In genomic region chr7:1667566-1668485, GRCh38 we compare ENCODE assay signal across 1 cellular context.
TF ChIP-seq lines count a peak whose summit lies in the region.

No MANE protein-coding gene starts in this region.

TF ChIP-seq in HepG2, 621 proteins besides CTCF, POLR2A, EP300 and RAD21 (continued from another document):
- no peak for TF ChIP-seq HMGXB3 (CRISPR knock-in tag; IDR thresholded peaks at IDR 0.05; ENCODE audit: borderline replicate concordance)
- no peak for TF ChIP-seq ZNF567 (CRISPR knock-in tag; IDR thresholded peaks at IDR 0.05; ENCODE audit: borderline replicate concordance)
- TF ChIP-seq ZKSCAN1 (IDR thresholded peaks at IDR 0.05; ENCODE audit: low read length), result no peak
- TF ChIP-seq HNRNPK (IDR thresholded peaks at IDR 0.05; ENCODE audit: low read depth, low read length, poor library complexity, severe bottlenecking), result no peak
- no peak for TF ChIP-seq ZNF7 (CRISPR knock-in tag; IDR thresholded peaks at IDR 0.05)
- TF ChIP-seq GABPA (IDR thresholded peaks at IDR 0.05; ENCODE audit: low read depth, low read length), result no peak
- TF ChIP-seq GABPA (CRISPR knock-in tag; IDR thresholded peaks at IDR 0.05; ENCODE audit: low read depth), result no peak
- no peak for TF ChIP-seq ZNF121 (CRISPR knock-in tag; IDR thresholded peaks at IDR 0.05)
- no peak for TF ChIP-seq ZNF800 (CRISPR knock-in tag; IDR thresholded peaks at IDR 0.05)
- TF ChIP-seq MTA1 (CRISPR knock-in tag; IDR thresholded peaks at IDR 0.05; ENCODE audit: borderline replicate concordance), result no peak
- no peak for TF ChIP-seq ZXDC (CRISPR knock-in tag; IDR thresholded peaks at IDR 0.05)
- TF ChIP-seq CSRNP1 (CRISPR knock-in tag; IDR thresholded peaks at IDR 0.05), result no peak
- TF ChIP-seq CBFB (CRISPR knock-in tag; IDR thresholded peaks at IDR 0.05), result no peak
- TF ChIP-seq RNF2 (conservative IDR thresholded peaks at IDR 0.05; ENCODE audit: low read depth), result 0 out of 2 replicates have a peak, but pooled peaks have one; percentile 7
- TF ChIP-seq POLR2G (IDR thresholded peaks at IDR 0.05; ENCODE audit: low read depth, low read length), result no peak
- no peak for TF ChIP-seq ZNF704 (CRISPR knock-in tag; IDR thresholded peaks at IDR 0.05; ENCODE audit: borderline replicate concordance)
- no peak for TF ChIP-seq ZNF432 (CRISPR knock-in tag; IDR thresholded peaks at IDR 0.05; ENCODE audit: borderline replicate concordance)
- no peak for TF ChIP-seq ZSCAN20 (CRISPR knock-in tag; IDR thresholded peaks at IDR 0.05; ENCODE audit: borderline replicate concordance)
- no peak for TF ChIP-seq ATF7-NPFF (CRISPR knock-in tag; IDR thresholded peaks at IDR 0.05; ENCODE audit: low read depth)
- no peak for TF ChIP-seq ADNP (CRISPR knock-in tag; IDR thresholded peaks at IDR 0.05)
- no peak for TF ChIP-seq SUZ12 (IDR thresholded peaks at IDR 0.05; ENCODE audit: low read depth, low read length)
- no peak for TF ChIP-seq LCORL (IDR thresholded peaks at IDR 0.05)
- no peak for TF ChIP-seq LCORL (CRISPR knock-in tag; IDR thresholded peaks at IDR 0.05)
- no peak for TF ChIP-seq HOXA3 (CRISPR knock-in tag; IDR thresholded peaks at IDR 0.05)
- no peak for TF ChIP-seq GPBP1L1 (CRISPR knock-in tag; IDR thresholded peaks at IDR 0.05)
- no peak for TF ChIP-seq CCAR2 (optimal IDR thresholded peaks at IDR 0.05; ENCODE audit: low read depth, low read length)
- no peak for TF ChIP-seq ZNF362 (CRISPR knock-in tag; IDR thresholded peaks at IDR 0.05; ENCODE audit: borderline replicate concordance)
- no peak for TF ChIP-seq DDIT3 (CRISPR knock-in tag; IDR thresholded peaks at IDR 0.05)
- TF ChIP-seq MATR3 (CRISPR knock-in tag; IDR thresholded peaks at IDR 0.05), result no peak
- TF ChIP-seq ZNF639 (CRISPR knock-in tag; conservative IDR thresholded peaks at IDR 0.05), result 0 out of 2 replicates have a peak, but pooled peaks have one; percentile 34
- TF ChIP-seq RBM39 (IDR thresholded peaks at IDR 0.05; ENCODE audit: low read depth, low read length, poor library complexity, severe bottlenecking), result peak; percentile 19
